1 cellular context compared by ENCODE assay signal in the genomic region with DNA sequence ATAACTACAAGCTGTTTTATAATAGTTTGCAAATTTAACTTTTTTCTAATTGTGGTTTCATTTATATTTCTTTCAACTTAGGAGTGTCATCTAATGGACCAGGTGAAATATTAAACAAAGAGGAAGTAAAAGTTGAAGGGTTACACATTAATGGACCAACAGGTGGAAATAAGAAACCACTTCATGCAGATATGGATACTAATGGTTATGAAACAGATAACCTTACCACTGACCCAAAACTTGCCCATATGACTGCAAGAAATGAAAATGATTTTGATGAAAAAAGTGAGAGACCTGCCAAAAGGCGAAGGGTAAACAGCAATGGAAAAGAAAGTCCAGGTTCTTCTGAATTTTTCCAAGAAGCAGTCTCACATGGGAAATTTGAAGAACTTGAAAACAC.
TF ChIP-seq lines count a peak whose summit lies in the region.

No MANE protein-coding gene starts in this region.

TF ChIP-seq in WTC11, 78 proteins besides CTCF, POLR2A, EP300 and RAD21 (continued from another document):
- TF ChIP-seq, protein P1, sequence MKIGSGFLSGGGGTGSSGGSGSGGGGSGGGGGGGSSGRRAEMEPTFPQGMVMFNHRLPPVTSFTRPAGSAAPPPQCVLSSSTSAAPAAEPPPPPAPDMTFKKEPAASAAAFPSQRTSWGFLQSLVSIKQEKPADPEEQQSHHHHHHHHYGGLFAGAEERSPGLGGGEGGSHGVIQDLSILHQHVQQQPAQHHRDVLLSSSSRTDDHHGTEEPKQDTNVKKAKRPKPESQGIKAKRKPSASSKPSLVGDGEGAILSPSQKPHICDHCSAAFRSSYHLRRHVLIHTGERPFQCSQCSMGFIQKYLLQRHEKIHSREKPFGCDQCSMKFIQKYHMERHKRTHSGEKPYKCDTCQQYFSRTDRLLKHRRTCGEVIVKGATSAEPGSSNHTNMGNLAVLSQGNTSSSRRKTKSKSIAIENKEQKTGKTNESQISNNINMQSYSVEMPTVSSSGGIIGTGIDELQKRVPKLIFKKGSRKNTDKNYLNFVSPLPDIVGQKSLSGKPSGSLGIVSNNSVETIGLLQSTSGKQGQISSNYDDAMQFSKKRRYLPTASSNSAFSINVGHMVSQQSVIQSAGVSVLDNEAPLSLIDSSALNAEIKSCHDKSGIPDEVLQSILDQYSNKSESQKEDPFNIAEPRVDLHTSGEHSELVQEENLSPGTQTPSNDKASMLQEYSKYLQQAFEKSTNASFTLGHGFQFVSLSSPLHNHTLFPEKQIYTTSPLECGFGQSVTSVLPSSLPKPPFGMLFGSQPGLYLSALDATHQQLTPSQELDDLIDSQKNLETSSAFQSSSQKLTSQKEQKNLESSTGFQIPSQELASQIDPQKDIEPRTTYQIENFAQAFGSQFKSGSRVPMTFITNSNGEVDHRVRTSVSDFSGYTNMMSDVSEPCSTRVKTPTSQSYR (CRISPR knock-in tag; IDR thresholded peaks at IDR 0.05): no peak
- TF ChIP-seq RELA (CRISPR knock-in tag; IDR thresholded peaks at IDR 0.05; ENCODE audit: borderline replicate concordance) (no peak), SMAD3 (CRISPR knock-in tag; IDR thresholded peaks at IDR 0.05; ENCODE audit: borderline replicate concordance) (no peak), NR1H2 (CRISPR knock-in tag; IDR thresholded peaks at IDR 0.05) (no peak), MYBL2 (CRISPR knock-in tag; IDR thresholded peaks at IDR 0.05) (no peak), ZNF138 (CRISPR knock-in tag; conservative IDR thresholded peaks at IDR 0.05) (no peak), ESRRA (CRISPR knock-in tag; IDR thresholded peaks at IDR 0.05; ENCODE audit: borderline replicate concordance) (no peak)
- TF ChIP-seq, protein P2, sequence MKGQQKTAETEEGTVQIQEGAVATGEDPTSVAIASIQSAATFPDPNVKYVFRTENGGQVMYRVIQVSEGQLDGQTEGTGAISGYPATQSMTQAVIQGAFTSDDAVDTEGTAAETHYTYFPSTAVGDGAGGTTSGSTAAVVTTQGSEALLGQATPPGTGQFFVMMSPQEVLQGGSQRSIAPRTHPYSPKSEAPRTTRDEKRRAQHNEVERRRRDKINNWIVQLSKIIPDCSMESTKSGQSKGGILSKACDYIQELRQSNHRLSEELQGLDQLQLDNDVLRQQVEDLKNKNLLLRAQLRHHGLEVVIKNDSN (CRISPR knock-in tag; IDR thresholded peaks at IDR 0.05): no peak
- TF ChIP-seq, protein P3, sequence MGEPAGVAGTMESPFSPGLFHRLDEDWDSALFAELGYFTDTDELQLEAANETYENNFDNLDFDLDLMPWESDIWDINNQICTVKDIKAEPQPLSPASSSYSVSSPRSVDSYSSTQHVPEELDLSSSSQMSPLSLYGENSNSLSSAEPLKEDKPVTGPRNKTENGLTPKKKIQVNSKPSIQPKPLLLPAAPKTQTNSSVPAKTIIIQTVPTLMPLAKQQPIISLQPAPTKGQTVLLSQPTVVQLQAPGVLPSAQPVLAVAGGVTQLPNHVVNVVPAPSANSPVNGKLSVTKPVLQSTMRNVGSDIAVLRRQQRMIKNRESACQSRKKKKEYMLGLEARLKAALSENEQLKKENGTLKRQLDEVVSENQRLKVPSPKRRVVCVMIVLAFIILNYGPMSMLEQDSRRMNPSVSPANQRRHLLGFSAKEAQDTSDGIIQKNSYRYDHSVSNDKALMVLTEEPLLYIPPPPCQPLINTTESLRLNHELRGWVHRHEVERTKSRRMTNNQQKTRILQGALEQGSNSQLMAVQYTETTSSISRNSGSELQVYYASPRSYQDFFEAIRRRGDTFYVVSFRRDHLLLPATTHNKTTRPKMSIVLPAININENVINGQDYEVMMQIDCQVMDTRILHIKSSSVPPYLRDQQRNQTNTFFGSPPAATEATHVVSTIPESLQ (CRISPR knock-in tag; IDR thresholded peaks at IDR 0.05): no peak
- TF ChIP-seq, protein P4, sequence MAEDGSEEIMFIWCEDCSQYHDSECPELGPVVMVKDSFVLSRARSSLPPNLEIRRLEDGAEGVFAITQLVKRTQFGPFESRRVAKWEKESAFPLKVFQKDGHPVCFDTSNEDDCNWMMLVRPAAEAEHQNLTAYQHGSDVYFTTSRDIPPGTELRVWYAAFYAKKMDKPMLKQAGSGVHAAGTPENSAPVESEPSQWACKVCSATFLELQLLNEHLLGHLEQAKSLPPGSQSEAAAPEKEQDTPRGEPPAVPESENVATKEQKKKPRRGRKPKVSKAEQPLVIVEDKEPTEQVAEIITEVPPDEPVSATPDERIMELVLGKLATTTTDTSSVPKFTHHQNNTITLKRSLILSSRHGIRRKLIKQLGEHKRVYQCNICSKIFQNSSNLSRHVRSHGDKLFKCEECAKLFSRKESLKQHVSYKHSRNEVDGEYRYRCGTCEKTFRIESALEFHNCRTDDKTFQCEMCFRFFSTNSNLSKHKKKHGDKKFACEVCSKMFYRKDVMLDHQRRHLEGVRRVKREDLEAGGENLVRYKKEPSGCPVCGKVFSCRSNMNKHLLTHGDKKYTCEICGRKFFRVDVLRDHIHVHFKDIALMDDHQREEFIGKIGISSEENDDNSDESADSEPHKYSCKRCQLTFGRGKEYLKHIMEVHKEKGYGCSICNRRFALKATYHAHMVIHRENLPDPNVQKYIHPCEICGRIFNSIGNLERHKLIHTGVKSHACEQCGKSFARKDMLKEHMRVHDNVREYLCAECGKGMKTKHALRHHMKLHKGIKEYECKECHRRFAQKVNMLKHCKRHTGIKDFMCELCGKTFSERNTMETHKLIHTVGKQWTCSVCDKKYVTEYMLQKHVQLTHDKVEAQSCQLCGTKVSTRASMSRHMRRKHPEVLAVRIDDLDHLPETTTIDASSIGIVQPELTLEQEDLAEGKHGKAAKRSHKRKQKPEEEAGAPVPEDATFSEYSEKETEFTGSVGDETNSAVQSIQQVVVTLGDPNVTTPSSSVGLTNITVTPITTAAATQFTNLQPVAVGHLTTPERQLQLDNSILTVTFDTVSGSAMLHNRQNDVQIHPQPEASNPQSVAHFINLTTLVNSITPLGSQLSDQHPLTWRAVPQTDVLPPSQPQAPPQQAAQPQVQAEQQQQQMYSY (CRISPR knock-in tag; IDR thresholded peaks at IDR 0.05): no peak
- TF ChIP-seq, protein P5, sequence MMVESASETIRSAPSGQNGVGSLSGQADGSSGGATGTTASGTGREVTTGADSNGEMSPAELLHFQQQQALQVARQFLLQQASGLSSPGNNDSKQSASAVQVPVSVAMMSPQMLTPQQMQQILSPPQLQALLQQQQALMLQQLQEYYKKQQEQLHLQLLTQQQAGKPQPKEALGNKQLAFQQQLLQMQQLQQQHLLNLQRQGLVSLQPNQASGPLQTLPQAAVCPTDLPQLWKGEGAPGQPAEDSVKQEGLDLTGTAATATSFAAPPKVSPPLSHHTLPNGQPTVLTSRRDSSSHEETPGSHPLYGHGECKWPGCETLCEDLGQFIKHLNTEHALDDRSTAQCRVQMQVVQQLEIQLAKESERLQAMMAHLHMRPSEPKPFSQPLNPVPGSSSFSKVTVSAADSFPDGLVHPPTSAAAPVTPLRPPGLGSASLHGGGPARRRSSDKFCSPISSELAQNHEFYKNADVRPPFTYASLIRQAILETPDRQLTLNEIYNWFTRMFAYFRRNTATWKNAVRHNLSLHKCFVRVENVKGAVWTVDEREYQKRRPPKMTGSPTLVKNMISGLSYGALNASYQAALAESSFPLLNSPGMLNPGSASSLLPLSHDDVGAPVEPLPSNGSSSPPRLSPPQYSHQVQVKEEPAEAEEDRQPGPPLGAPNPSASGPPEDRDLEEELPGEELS (CRISPR knock-in tag; IDR thresholded peaks at IDR 0.05): no peak
- TF ChIP-seq, protein P6, sequence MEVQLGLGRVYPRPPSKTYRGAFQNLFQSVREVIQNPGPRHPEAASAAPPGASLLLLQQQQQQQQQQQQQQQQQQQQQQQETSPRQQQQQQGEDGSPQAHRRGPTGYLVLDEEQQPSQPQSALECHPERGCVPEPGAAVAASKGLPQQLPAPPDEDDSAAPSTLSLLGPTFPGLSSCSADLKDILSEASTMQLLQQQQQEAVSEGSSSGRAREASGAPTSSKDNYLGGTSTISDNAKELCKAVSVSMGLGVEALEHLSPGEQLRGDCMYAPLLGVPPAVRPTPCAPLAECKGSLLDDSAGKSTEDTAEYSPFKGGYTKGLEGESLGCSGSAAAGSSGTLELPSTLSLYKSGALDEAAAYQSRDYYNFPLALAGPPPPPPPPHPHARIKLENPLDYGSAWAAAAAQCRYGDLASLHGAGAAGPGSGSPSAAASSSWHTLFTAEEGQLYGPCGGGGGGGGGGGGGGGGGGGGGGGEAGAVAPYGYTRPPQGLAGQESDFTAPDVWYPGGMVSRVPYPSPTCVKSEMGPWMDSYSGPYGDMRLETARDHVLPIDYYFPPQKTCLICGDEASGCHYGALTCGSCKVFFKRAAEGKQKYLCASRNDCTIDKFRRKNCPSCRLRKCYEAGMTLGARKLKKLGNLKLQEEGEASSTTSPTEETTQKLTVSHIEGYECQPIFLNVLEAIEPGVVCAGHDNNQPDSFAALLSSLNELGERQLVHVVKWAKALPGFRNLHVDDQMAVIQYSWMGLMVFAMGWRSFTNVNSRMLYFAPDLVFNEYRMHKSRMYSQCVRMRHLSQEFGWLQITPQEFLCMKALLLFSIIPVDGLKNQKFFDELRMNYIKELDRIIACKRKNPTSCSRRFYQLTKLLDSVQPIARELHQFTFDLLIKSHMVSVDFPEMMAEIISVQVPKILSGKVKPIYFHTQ (CRISPR knock-in tag; IDR thresholded peaks at IDR 0.05): no peak
